8 cellular contexts compared by ENCODE assay signal in genomic region chr4:177442623-177443155, GRCh38. TPM values are rescaled to one million over a fixed set of nuclear protein-coding genes. Genes with fewer than 3 reads are reported as not detected.
DNase-seq lines count a peak whose midpoint lies in the region; ATAC-seq and TF ChIP-seq lines count a peak whose summit lies in the region.

No MANE protein-coding gene starts in this region.

- peak overlapping the region; percentile 54 for H2BK120ac ChIP-seq in mesenchymal stem cell (ENCODE audit: low read depth, low read length)

- H3K27ac ChIP-seq in PC-9 (peak overlapping the region; percentile 92), mesenchymal stem cell (ENCODE audit: low read length, poor library complexity, severe bottlenecking) (peak overlapping the region; percentile 97), urinary bladder (ENCODE audit: low read depth) (peak overlapping the region; percentile 32)

- H3K9me3 ChIP-seq in PC-9 (ENCODE audit: insufficient read depth, low read depth) (no peaks in the 10 kb centered on the region), mesenchymal stem cell (ENCODE audit: control insufficient read depth, low read length) (no peaks in the 10 kb centered on the region)

- H3K4ac ChIP-seq in mesenchymal stem cell (ENCODE audit: low read depth in 1 of 2, low read length in 2 of 2) = peak overlapping the region in 1 of 2 experiments; percentile 73

- H2AFZ ChIP-seq in PC-9 (peak overlapping the region; percentile 96), mesenchymal stem cell (ENCODE audit: low read depth, low read length) (peak overlapping the region; percentile 23)

- intact Hi-C loops in PC-9 (cut with micrococcal nuclease; ENCODE audit: unreplicated experiment) = loop anchor here (1.0 to 2.0 kb wide), 2 partner anchors 69 to 648 kb away; no protein-coding TSS in a partner anchor

- no peaks in the 10 kb centered on the region for H3K79me2 ChIP-seq in PC-9 (ENCODE audit: low read depth)

- peak overlapping the region; percentile 57 for H2AK5ac ChIP-seq in mesenchymal stem cell (ENCODE audit: low read length, severe bottlenecking)

- H3K4me1 Mint-ChIP-seq in chondrocyte (ENCODE audit: low read depth) = peaks cover 20% of the 10 kb centered on the region

- POLR2A ChIA-PET in PC-9 (lab: Charles Lee; ENCODE audit: unreplicated experiment) = interaction anchor here (0.6 to 0.8 kb wide), 4 partner anchors 57 to 1137 kb away, joined by 3 read pairs; no protein-coding TSS in a partner anchor

- peak overlapping the region; percentile 93 for H3K27ac Mint-ChIP-seq in chondrocyte (ENCODE audit: unreplicated experiment)

- H3K36me3 ChIP-seq in PC-9 (ENCODE audit: low read depth) (no peaks in the 10 kb centered on the region), mesenchymal stem cell (ENCODE audit: control insufficient read depth in 1 of 2, insufficient read depth in 2 of 2, low read depth in 1 of 2, low read length in 2 of 2) (peaks cover 0 to 4% of the 10 kb centered on the region in 2 experiments), urinary bladder (ENCODE audit: insufficient read depth) (no peaks in the 10 kb centered on the region)

- H3K9me2 ChIP-seq in PC-9 (ENCODE audit: insufficient read depth) = no peaks in the 10 kb centered on the region

- H2BK15ac ChIP-seq in mesenchymal stem cell (ENCODE audit: low read depth, poor library complexity, severe bottlenecking) = no peak overlapping the region

- H3K4me3 ChIP-seq in PC-9 = peak overlapping the region; percentile 91
- H3K4me3 ChIP-seq in mesenchymal stem cell (ENCODE audit: insufficient read depth in 1 of 2, low read depth in 1 of 2, low read length in 2 of 2) = peak overlapping the region; percentile 74 to 87
- peak overlapping the region; percentile 61 for H3K4me3 ChIP-seq in urinary bladder (ENCODE audit: low read depth, low read length)

- no peak overlapping the region for H3K23ac ChIP-seq in mesenchymal stem cell (ENCODE audit: low read length in 2 of 2)

- TSS peak; percentile 92 for BruUV-seq in PC-9 (replicated peaks; lab: Mats Ljungman, UMichigan)

- H3K79me1 ChIP-seq in mesenchymal stem cell (replicated peaks; ENCODE audit: low read length, poor library complexity, severe bottlenecking) = no peaks in the 10 kb centered on the region

- H3K27me3 ChIP-seq in PC-9 (ENCODE audit: insufficient read depth, low read depth) (no peaks in the 10 kb centered on the region), mesenchymal stem cell (ENCODE audit: control insufficient read depth in 1 of 2, insufficient read depth in 1 of 2, low read length in 2 of 2) (no peaks in the 10 kb centered on the region)

- H3F3A ChIP-seq in PC-9 (ENCODE audit: insufficient read depth, low read depth) = peaks cover 6% of the 10 kb centered on the region; the same call in 1 of the 2 replicates

- 66% methylated on average over 9 of the region's 10 CpGs for WGBS in mesenchymal stem cell
- 9% methylated on average over 10 of the region's 10 CpGs for WGBS in urinary bladder

- H3K4me1 ChIP-seq in PC-9 (replicated peaks; ENCODE audit: insufficient read depth) = peaks cover 16% of the 10 kb centered on the region
- no peaks in the 10 kb centered on the region for H3K4me1 ChIP-seq in mesenchymal stem cell (ENCODE audit: control insufficient read depth, insufficient read depth, low read depth, low read length)
- H3K4me1 ChIP-seq in urinary bladder (ENCODE audit: insufficient read depth) = no peaks in the 10 kb centered on the region

- H2BK5ac ChIP-seq in mesenchymal stem cell (ENCODE audit: low read depth, low read length, poor library complexity, severe bottlenecking) = no peak overlapping the region

- peak overlapping the region; percentile 80 for H3K4me3 Mint-ChIP-seq in chondrocyte (ENCODE audit: unreplicated experiment)

- DNase-seq in stimulated activated CD4-positive, alpha-beta T cell treated with anti-CD3 and anti-CD28 coated beads, Interleukin-2, amount 100 ng/mL, for 24 hours = peak; percentile 1 to 21
- DNase-seq in stimulated activated CD4-positive, alpha-beta T cell treated with anti-CD3 and anti-CD28 coated beads, Interleukin-1b, Interleukin-23, amount 100 ng/mL, for 48 hours = no peak
- DNase-seq in PC-9 (peak in 1 of 2 experiments; percentile 5), chondrocyte (ENCODE audit: low spot score) (no peak), mesenchymal stem cell (no peak)

- H3K14ac ChIP-seq in mesenchymal stem cell (ENCODE audit: low read length in 2 of 2) = no peak overlapping the region

- no peak overlapping the region for H2BK12ac ChIP-seq in mesenchymal stem cell (ENCODE audit: low read length in 2 of 2)

- no peaks in the 10 kb centered on the region for H3K27me3 Mint-ChIP-seq in chondrocyte (ENCODE audit: low read depth)

- no peaks in the 10 kb centered on the region for H3K36me3 Mint-ChIP-seq in chondrocyte (ENCODE audit: low read depth)

- H4K8ac ChIP-seq in mesenchymal stem cell (ENCODE audit: low read length) = peak overlapping the region; percentile 33

- TF ChIP-seq CTCF in PC-9 (conservative IDR thresholded peaks at IDR 0.05) = no peak
- no peak for TF ChIP-seq CTCF in chondrocyte (IDR thresholded peaks at IDR 0.05)

- CTCF ChIA-PET in PC-9 (lab: Charles Lee) = no interaction called here

- H3K4me2 ChIP-seq in PC-9 = peak overlapping the region; percentile 97
- peak overlapping the region; percentile 84 for H3K4me2 ChIP-seq in mesenchymal stem cell (ENCODE audit: low read length, poor library complexity, severe bottlenecking)

- no peak overlapping the region for H4K91ac ChIP-seq in mesenchymal stem cell (ENCODE audit: low read length)

- peak overlapping the region in 1 of 2 experiments; percentile 57 for H3K18ac ChIP-seq in mesenchymal stem cell (ENCODE audit: low read depth in 1 of 2, low read length in 2 of 2)

- H3K9me3 Mint-ChIP-seq in chondrocyte (ENCODE audit: low read depth) = no peaks in the 10 kb centered on the region

- peak overlapping the region; percentile 93 for H3K9ac ChIP-seq in mesenchymal stem cell (ENCODE audit: low read length)

- H4K20me1 ChIP-seq in PC-9 (ENCODE audit: insufficient read depth) = no peaks in the 10 kb centered on the region

- ATAC-seq in HG02943 (IDR thresholded peaks at IDR 0.05; ENCODE audit: low read depth, unreplicated experiment) (peak; percentile 14), GM21737 (IDR thresholded peaks at IDR 0.05; ENCODE audit: unreplicated experiment) (no peak)

RNA-seq across cellular contexts. Expression of gene AGA, which starts 0.5 kb away (rescaled TPM):
- total RNA-seq in PC-9 (2021) (13.8 and 17.0 TPM in 2 replicates), chondrocyte (26.2 to 28.0 TPM (median 26.2 TPM) in 3 replicates), urinary bladder (22.2 TPM)
- polyA plus RNA-seq in mesenchymal stem cell (2013, experiment 1 of 2) = 19.6 TPM
- 18.2 TPM for polyA plus RNA-seq in mesenchymal stem cell (2013, experiment 2 of 2)
- polyA plus RNA-seq in urinary bladder = 9.6 TPM

Comparison
In these comparisons a context has a peak if more than half of its experiments do, and no peak if none do; other contexts are left out.
1. DNase-seq: peak in stimulated activated CD4-positive, alpha-beta T cell treated with anti-CD3 and anti-CD28 coated beads, Interleukin-2, amount 100 ng/mL, for 24 hours (2 of 2); none in stimulated activated CD4-positive, alpha-beta T cell treated with anti-CD3 and anti-CD28 coated beads, Interleukin-1b, Interleukin-23, amount 100 ng/mL, for 48 hours (single experiment), chondrocyte (single experiment) and mesenchymal stem cell (single experiment).
2. H3K27ac ChIP-seq: peak in every context shown above with its lines; median percentile 97 in mesenchymal stem cell; 92 in PC-9; 32 in urinary bladder.
3. Peak in every context shown above with its lines, with median percentiles within 50 percentile points of each other: H3K4me3 ChIP-seq.